ENCODE assay signal across 17 cellular contexts in genomic region chr10:728603-729002, GRCh38. TPM values are rescaled to one million over a fixed set of nuclear protein-coding genes. Genes with fewer than 3 reads are reported as not detected.
DNase-seq lines count a peak whose midpoint lies in the region; ATAC-seq, FAIRE-seq and TF ChIP-seq lines count a peak whose summit lies in the region.
"Had no signal": no experiment of that assay in that cellular context is flagged by ENCODE, and none has a peak within 500 bp of the region (broad histone marks: within the 10 kb centered on the region; RNA-seq: fewer than 3 reads in every experiment).

No MANE protein-coding gene starts in this region.

- no peak overlapping the region for H3K14ac ChIP-seq in H1 (ENCODE audit: insufficient read length)
- H3K14ac ChIP-seq in neuronal stem cell (ENCODE audit: low read length): peak overlapping the region; percentile 89

- H3K79me2 ChIP-seq in H1 (ENCODE audit: control insufficient read depth in 1 of 2, insufficient read depth in 2 of 2, low read length in 2 of 2): no peaks in the 10 kb centered on the region; a peak in 1 of 4 replicates

- H4K91ac ChIP-seq in H1 (replicated peaks; ENCODE audit: insufficient read length, low read length) (no peak overlapping the region), neuronal stem cell (ENCODE audit: low read depth, low read length, poor library complexity) (no peak overlapping the region)

- 0 out of 2 replicates have a peak overlapping the region, but pooled peaks have one; percentile 35 for H2BK5ac ChIP-seq in H1 (ENCODE audit: low read depth, low read length)
- H2BK5ac ChIP-seq in neuronal stem cell (ENCODE audit: low read length): no peak overlapping the region

- 83% methylated on average over 5 of the region's 8 CpGs; no CpG with 5 or more reads in 1 of the 2 experiments for WGBS in H1 (ENCODE audit: extremely low coverage in 1 of 2, insufficient coverage in 1 of 2, insufficient read length in 1 of 2, insufficient replicate concordance in 2 of 2, low coverage in 1 of 2, low lambda C conversion rate in 2 of 2, missing lambda C conversion rate in 1 of 2), 2 experiments
- no CpG with 5 or more reads among the region's 8 CpGs for WGBS in neuronal stem cell (ENCODE audit: extremely low coverage in 2 of 2, insufficient read length in 2 of 2, insufficient replicate concordance in 1 of 2), 2 donors
- WGBS in prostate gland: 82% methylated on average over 8 of the region's 8 CpGs

- H3K23me2 ChIP-seq in H1 (ENCODE audit: low read depth, low read length): no peaks in the 10 kb centered on the region; the same call in 1 of the 2 replicates

- no peak overlapping the region for H2AK5ac ChIP-seq in H1 (ENCODE audit: low read depth, low read length)
- H2AK5ac ChIP-seq in neuronal stem cell (ENCODE audit: low read depth, low read length): peak overlapping the region; percentile 70

- H3K36me3 ChIP-seq in H1 (ENCODE audit: control insufficient read depth in 2 of 4, insufficient read depth in 4 of 4, low read length in 3 of 4) (no peaks in the 10 kb centered on the region), neuronal stem cell (replicated peaks in 1 of 2; ENCODE audit: control insufficient read depth in 2 of 2, insufficient read depth in 2 of 2, low read length in 2 of 2) (no peaks in the 10 kb centered on the region), upper lobe of right lung (no peaks in the 10 kb centered on the region), prostate gland (no peaks in the 10 kb centered on the region)
- H3K36me3 ChIP-seq: BLaER1 treated with 17β-estradiol and CSF1 and Interleukin-3, amounts not matched to agents 10 nM and 100 nM had no signal

- no peak for TF ChIP-seq RAD21 in H1 (IDR thresholded peaks at IDR 0.05 in 1 of 2, conservative IDR thresholded peaks at IDR 0.05 in 1 of 2; ENCODE audit: low read depth in 2 of 2, low read length in 2 of 2)

- no peaks in the 10 kb centered on the region for H3K79me1 ChIP-seq in H1 (ENCODE audit: low read depth, low read length)
- H3K79me1 ChIP-seq in neuronal stem cell (ENCODE audit: low read depth, low read length): no peaks in the 10 kb centered on the region

- POLR2A ChIA-PET in H1 (lab: Charles Lee; ENCODE audit: partially characterized antibody): interaction anchor here (1.1 kb wide), 1 partner anchor 30 kb away, joined by 3 read pairs; no protein-coding TSS in a partner anchor

- H3K18ac ChIP-seq in H1 (ENCODE audit: extremely low read depth, low read length) (no peak overlapping the region), neuronal stem cell (ENCODE audit: low read length) (peak overlapping the region; percentile 76)

- H3K4me3 ChIP-seq in H1 (ENCODE audit: extremely low read depth in 1 of 4, insufficient read depth in 2 of 4, low read depth in 3 of 4, low read length in 4 of 4) (no peak overlapping the region), neuronal stem cell (ENCODE audit: low read length in 2 of 2) (no peak overlapping the region), upper lobe of right lung (no peak overlapping the region), prostate gland (no peak overlapping the region)
- H3K4me3 ChIP-seq: BLaER1 treated with 17β-estradiol and CSF1 and Interleukin-3, amounts not matched to agents 10 nM and 100 nM; GM23248 had no signal

- H2AFZ ChIP-seq in H1 (ENCODE audit: low read length) (no peak overlapping the region), neuronal stem cell (ENCODE audit: low read length) (no peak overlapping the region)
- H2AFZ ChIP-seq: GM23248 had no signal

- TF ChIP-seq EP300 in H1 (IDR thresholded peaks at IDR 0.05; ENCODE audit: borderline replicate concordance in 1 of 2, low read depth in 2 of 2, low read length in 2 of 2): no peak

- H2BK12ac ChIP-seq in H1 (ENCODE audit: low read depth, low read length) (no peak overlapping the region), neuronal stem cell (ENCODE audit: low read length) (no peak overlapping the region)

- TF ChIP-seq POLR2A in H1 (IDR thresholded peaks at IDR 0.05; ENCODE audit: control extremely low read depth in 1 of 2, low read depth in 2 of 2, low read length in 2 of 2) (no peak), prostate gland (IDR thresholded peaks at IDR 0.05) (no peak)

- H3K4ac ChIP-seq in H1 (replicated peaks; ENCODE audit: insufficient read length, low read depth, low read length) (no peak overlapping the region), neuronal stem cell (ENCODE audit: low read length) (no peak overlapping the region)

- H3K23ac ChIP-seq in H1 (ENCODE audit: insufficient read length) (no peak overlapping the region), neuronal stem cell (ENCODE audit: low read depth, low read length, poor library complexity) (no peak overlapping the region)

- H3K9ac ChIP-seq in H1 (replicated peaks in 1 of 4; ENCODE audit: extremely low read depth in 1 of 4, low read depth in 3 of 4, low read length in 3 of 4): no peak overlapping the region
- no peak overlapping the region for H3K9ac ChIP-seq in neuronal stem cell (ENCODE audit: low read depth, low read length, poor library complexity)
- H3K9ac ChIP-seq: BLaER1 treated with 17β-estradiol and CSF1 and Interleukin-3, amounts not matched to agents 10 nM and 100 nM; GM23248 had no signal

- no peak for TF ChIP-seq CTCF in H1 (IDR thresholded peaks at IDR 0.05; ENCODE audit: control extremely low read depth in 1 of 3, insufficient read depth in 1 of 3, low read depth in 1 of 3, low read length in 3 of 3)
- TF ChIP-seq CTCF in upper lobe of right lung (IDR thresholded peaks at IDR 0.05): no peak
- TF ChIP-seq CTCF in prostate gland (IDR thresholded peaks at IDR 0.05): no peak

- H2BK15ac ChIP-seq in H1 (ENCODE audit: low read length) (no peak overlapping the region), neuronal stem cell (ENCODE audit: low read length) (no peak overlapping the region)

- H3K4me2 ChIP-seq in H1 (ENCODE audit: insufficient read depth in 1 of 2, low read depth in 2 of 2, low read length in 2 of 2) (no peak overlapping the region), neuronal stem cell (ENCODE audit: insufficient read depth, low read length, poor library complexity, severe bottlenecking) (no peak overlapping the region)
- H3K4me2 ChIP-seq: BLaER1 treated with 17β-estradiol and CSF1 and Interleukin-3, amounts not matched to agents 10 nM and 100 nM had no signal

- no peak overlapping the region for H2BK20ac ChIP-seq in H1 (ENCODE audit: low read length)

- H3K4me1 ChIP-seq in H1 (replicated peaks in 1 of 4; ENCODE audit: control insufficient read depth in 3 of 4, insufficient read depth in 4 of 4, low read length in 3 of 4) (peaks cover 0 to 4% (median 0%) of the 10 kb centered on the region in 4 experiments; a peak in 2 of 7 replicates), neuronal stem cell (ENCODE audit: control insufficient read depth in 2 of 2, insufficient read depth in 1 of 2, low read depth in 1 of 2, low read length in 2 of 2) (no peaks in the 10 kb centered on the region), upper lobe of right lung (no peaks in the 10 kb centered on the region), prostate gland (replicated peaks) (no peaks in the 10 kb centered on the region)
- H3K4me1 ChIP-seq: BLaER1 treated with 17β-estradiol and CSF1 and Interleukin-3, amounts not matched to agents 10 nM and 100 nM had no signal

- DNase-seq in RPMI8226 (peak; percentile 19), H1 (ENCODE audit: low read depth in 1 of 2, low spot score in 2 of 2) (no peak), neuronal stem cell (ENCODE audit: low spot score) (no peak), upper lobe of right lung (no peak), hepatic stellate cell (ENCODE audit: low spot score) (no peak), prostate gland (ENCODE audit: low spot score) (no peak)
- DNase-seq: Calu3; CD8-positive, alpha-beta T cell; DMS 273 treated with DMSO at 0.1 percent for 48 hours; DMS79; GDM1; GM23248; HCEC 1CT had no signal

- H4K8ac ChIP-seq in H1 (ENCODE audit: extremely low read depth, insufficient read depth, low read length) (no peak overlapping the region), neuronal stem cell (ENCODE audit: low read depth, low read length) (no peak overlapping the region)

- H3K27me3 ChIP-seq in H1 (replicated peaks in 1 of 4; ENCODE audit: control insufficient read depth in 3 of 4, extremely low read depth in 1 of 4, insufficient read depth in 3 of 4, low read length in 3 of 4) (no peaks in the 10 kb centered on the region), neuronal stem cell (ENCODE audit: control insufficient read depth in 3 of 3, insufficient read depth in 3 of 3, low read depth in 1 of 3, low read length in 3 of 3) (peaks cover 0 to 6% (median 0%) of the 10 kb centered on the region in 3 experiments), upper lobe of right lung (no peaks in the 10 kb centered on the region), prostate gland (replicated peaks; ENCODE audit: insufficient read depth) (no peaks in the 10 kb centered on the region)

- H3K27ac ChIP-seq in H1 (ENCODE audit: low read depth, low read length) (no peak overlapping the region), neuronal stem cell (replicated peaks; ENCODE audit: low read length) (no peak overlapping the region), upper lobe of right lung (no peak overlapping the region), prostate gland (no peak overlapping the region)
- H3K27ac ChIP-seq: BLaER1 treated with 17β-estradiol and CSF1 and Interleukin-3, amounts not matched to agents 10 nM and 100 nM; GM23248 had no signal

- intact Hi-C loops in upper lobe of right lung (cut with DNase I) (no loop called here), prostate gland (cut with DNase I) (no loop called here)

- no peak for FAIRE-seq in H1 (lab: Jason Lieb, UNC)
- FAIRE-seq: GM12892, GM18507, H54 had no signal

- peaks cover 0 to 2% of the 10 kb centered on the region in 2 experiments for H4K20me1 ChIP-seq in H1 (replicated peaks in 1 of 2; ENCODE audit: control insufficient read depth in 1 of 2, insufficient read depth in 2 of 2, low read length in 2 of 2)

- peaks cover 0 to 3% of the 10 kb centered on the region in 2 experiments; a peak in 1 of 4 replicates for H3K9me3 ChIP-seq in H1 (ENCODE audit: insufficient read depth in 2 of 2, low read depth in 1 of 2, low read length in 1 of 2)
- peaks cover 0 to 10% of the 10 kb centered on the region in 2 donors for H3K9me3 ChIP-seq in neuronal stem cell (replicated peaks in 1 of 2; ENCODE audit: control insufficient read depth in 2 of 2, insufficient read depth in 1 of 2, low read depth in 1 of 2, low read length in 2 of 2)
- no peaks in the 10 kb centered on the region for H3K9me3 ChIP-seq in upper lobe of right lung
- H3K9me3 ChIP-seq in prostate gland: no peaks in the 10 kb centered on the region

- no peak overlapping the region for H2BK120ac ChIP-seq in H1 (replicated peaks; ENCODE audit: low read depth, low read length)
- H2BK120ac ChIP-seq in neuronal stem cell (ENCODE audit: low read depth, low read length): no peak overlapping the region

- peak; percentile 50 for ATAC-seq in upper lobe of right lung
- ATAC-seq: CD8-positive, alpha-beta T cell had no signal

- no peak overlapping the region for H3K56ac ChIP-seq in H1 (replicated peaks; ENCODE audit: insufficient read length, low read depth, low read length)

- no peak overlapping the region for H4K5ac ChIP-seq in H1 (ENCODE audit: insufficient read length, low read depth, low read length)

- CTCF ChIA-PET in H1 (lab: Charles Lee; ENCODE audit: partially characterized antibody): no interaction called here

RNA-seq across cellular contexts. Expression of gene DIP2C, which starts 39.1 kb away (rescaled TPM):
- 8.8 and 9.3 TPM in 2 replicates for total RNA-seq in H1 (2021; fragmentation: NEBNext Ultra II Directional; extraction: Animal tissue kit (Norgen Biotek cat#: 25700))
- polyA plus RNA-seq in H1 (2011; rRNA removed): 3.8 and 6.1 TPM in 2 replicates
- polyA plus RNA-seq in H1 (2011; cell fraction: cytosol; rRNA removed): 3.8 TPM
- polyA plus RNA-seq in H1 (2011; cell fraction: nucleus; rRNA removed): 13.3 TPM
- 5.4 to 6.5 TPM (median 6.2 TPM) in 4 replicates for polyA plus RNA-seq in H1 (2012, experiment 1 of 2)
- polyA plus RNA-seq in H1 (2012, experiment 2 of 2): 1.4 TPM
- 3.3 TPM for polyA plus RNA-seq in H1 (2013, experiment 1 of 2)
- polyA plus RNA-seq in H1 (2013, experiment 2 of 2): 3.0 TPM
- 8.7 and 9.7 TPM in 2 replicates for polyA minus RNA-seq in H1 (2011; rRNA and poly(A)+ RNA removed)
- polyA minus RNA-seq in H1 (2011; cell fraction: cytosol; rRNA and poly(A)+ RNA removed): 6.4 TPM
- polyA minus RNA-seq in H1 (2011; cell fraction: nucleus; rRNA and poly(A)+ RNA removed): 11.3 TPM
- polyA plus RNA-seq in neuronal stem cell (2013, experiment 1 of 2): 8.1 TPM
- 8.4 TPM for polyA plus RNA-seq in neuronal stem cell (2013, experiment 2 of 2)
- 17.3 TPM for total RNA-seq in upper lobe of right lung
- total RNA-seq in prostate gland: 10 to 100 TPM; 12.3 to 41.8 TPM
